In the genomic region with DNA sequence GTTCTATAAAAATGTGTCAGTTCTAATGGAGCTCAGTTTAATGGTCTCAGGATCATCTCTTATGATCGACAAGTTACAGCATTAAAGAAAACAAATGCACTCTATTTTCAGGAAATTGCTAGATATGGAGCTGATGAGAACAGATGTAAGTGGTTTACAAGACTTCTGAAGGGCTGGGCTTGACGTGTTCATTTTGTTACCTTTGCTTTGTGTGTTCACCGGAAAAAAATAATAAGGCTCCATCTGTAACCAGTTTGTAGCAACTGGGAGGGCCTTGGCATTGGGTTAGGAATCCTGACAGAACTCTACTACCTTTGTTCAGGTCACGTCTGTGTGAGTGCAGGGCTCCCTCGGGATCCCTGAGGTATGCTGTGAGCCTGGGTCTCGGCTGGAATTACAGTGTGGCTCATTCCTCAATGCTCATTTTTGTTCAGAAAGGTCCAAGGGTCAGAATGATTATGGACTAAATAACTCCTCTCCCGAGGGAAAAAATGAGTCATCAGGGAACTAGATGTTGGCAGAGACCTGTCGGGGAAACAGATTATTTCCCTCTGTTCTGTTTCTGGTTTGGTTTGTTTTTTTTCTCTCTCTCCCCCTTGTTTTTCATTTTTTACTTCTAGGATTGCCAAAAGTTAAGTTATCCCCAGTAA, we compare ENCODE assay signal across 12 cellular contexts.
DNase-seq lines count a peak whose midpoint lies in the region; ATAC-seq and TF ChIP-seq lines count a peak whose summit lies in the region.
"Had no signal": no experiment of that assay in that cellular context is flagged by ENCODE, and none has a peak within 500 bp of the region (broad histone marks: within the 10 kb centered on the region; RNA-seq: fewer than 3 reads in every experiment).

No MANE protein-coding gene starts in this region.

- no peak overlapping the region for H3K18ac ChIP-seq in mesenchymal stem cell (ENCODE audit: low read depth in 1 of 2, low read length in 2 of 2)

- no peak overlapping the region for H3K14ac ChIP-seq in mesenchymal stem cell (ENCODE audit: low read length in 2 of 2)

- peak overlapping the region; percentile 48 for H3K9ac ChIP-seq in mesenchymal stem cell (ENCODE audit: low read length)

- CTCF ChIA-PET in AG04450 (lab: Charles Lee) (no interaction called here), OCI-LY7 (lab: Charles Lee; ENCODE audit: unreplicated experiment) (no interaction called here)

- H3K4me2 ChIP-seq in mesenchymal stem cell (ENCODE audit: low read length, poor library complexity, severe bottlenecking) (no peak overlapping the region), OCI-LY7 (ENCODE audit: low read length) (no peak overlapping the region)

- H2BK5ac ChIP-seq in mesenchymal stem cell (ENCODE audit: low read depth, low read length, poor library complexity, severe bottlenecking), result no peak overlapping the region

- H2BK120ac ChIP-seq in mesenchymal stem cell (ENCODE audit: low read depth, low read length), result no peak overlapping the region

- H3K36me3 ChIP-seq in mesenchymal stem cell (ENCODE audit: control insufficient read depth in 1 of 2, insufficient read depth in 2 of 2, low read depth in 1 of 2, low read length in 2 of 2) (no peaks in the 10 kb centered on the region), OCI-LY7 (ENCODE audit: insufficient read depth, low read length) (no peaks in the 10 kb centered on the region)

- no peak overlapping the region for H2AFZ ChIP-seq in mesenchymal stem cell (ENCODE audit: low read depth, low read length)
- no peak overlapping the region for H2AFZ ChIP-seq in OCI-LY7 (ENCODE audit: low read length)

- H2AK5ac ChIP-seq in mesenchymal stem cell (ENCODE audit: low read length, severe bottlenecking), result peak overlapping the region; percentile 56

- H4K91ac ChIP-seq in mesenchymal stem cell (ENCODE audit: low read length), result no peak overlapping the region

- H3K27ac ChIP-seq in AG04450 (ENCODE audit: low read depth, low read length), result no peak overlapping the region
- peak overlapping the region; percentile 69 for H3K27ac ChIP-seq in mesenchymal stem cell (ENCODE audit: low read length, poor library complexity, severe bottlenecking)
- no peak overlapping the region for H3K27ac ChIP-seq in OCI-LY7 (ENCODE audit: low read depth, low read length, poor library complexity, severe bottlenecking)

- no peak overlapping the region for H3K4ac ChIP-seq in mesenchymal stem cell (ENCODE audit: low read depth in 1 of 2, low read length in 2 of 2)

- no peak overlapping the region for H3K4me3 ChIP-seq in AG04450 (ENCODE audit: low read depth, low read length)
- no peak overlapping the region for H3K4me3 ChIP-seq in astrocyte of the spinal cord (ENCODE audit: low read depth, low read length)
- peak overlapping the region in 1 of 2 experiments; percentile 40 for H3K4me3 ChIP-seq in mesenchymal stem cell (ENCODE audit: insufficient read depth in 1 of 2, low read depth in 1 of 2, low read length in 2 of 2)
- H3K4me3 ChIP-seq in OCI-LY7 (ENCODE audit: low read depth, low read length, poor library complexity, severe bottlenecking), result no peak overlapping the region

- no peak for ATAC-seq in activated T-helper 17 cell treated with anti-CD3 and anti-CD28 coated beads, Interleukin-2, amount 50 U/mL, for 72 hours (replicated peaks)

- BruUV-seq in OCI-LY7 (replicated peaks; lab: Mats Ljungman, UMichigan), result no TSS peak

- no peak overlapping the region for H4K8ac ChIP-seq in mesenchymal stem cell (ENCODE audit: low read length)

- no peaks in the 10 kb centered on the region for H3K79me1 ChIP-seq in mesenchymal stem cell (replicated peaks; ENCODE audit: low read length, poor library complexity, severe bottlenecking)

- H3K27me3 ChIP-seq in AG04450 (ENCODE audit: control insufficient read depth, insufficient read depth, low read length) (no peaks in the 10 kb centered on the region), mesenchymal stem cell (ENCODE audit: control insufficient read depth in 1 of 2, insufficient read depth in 1 of 2, low read length in 2 of 2) (no peaks in the 10 kb centered on the region)

- intact Hi-C loops in OCI-LY7 (cut with micrococcal nuclease; ENCODE audit: unreplicated experiment), result no loop called here

- no peak overlapping the region for H3K27ac Mint-ChIP-seq in activated T-helper 17 cell treated with anti-CD3 and anti-CD28 coated beads, Interleukin-2, amount 50 U/mL, for 72 hours
- H3K27ac Mint-ChIP-seq: activated T-helper 2 cell treated with anti-CD3 and anti-CD28 coated beads, Interferon-gamma antibody, Interleukin-2, Interleukin-4, amounts not matched to agents 10 μg/mL and 5 μg/mL and 100 μg/mL, durations not matched to agents 14 hours and 24 hours and 36 hours had no signal

- H3K4me1 ChIP-seq in mesenchymal stem cell (ENCODE audit: control insufficient read depth, insufficient read depth, low read depth, low read length), result no peaks in the 10 kb centered on the region
- no peaks in the 10 kb centered on the region for H3K4me1 ChIP-seq in OCI-LY7 (ENCODE audit: insufficient read depth, low read length, poor library complexity, severe bottlenecking)

- no peaks in the 10 kb centered on the region for H3K79me2 ChIP-seq in OCI-LY7 (ENCODE audit: insufficient read depth, low read depth, low read length)

- no peak overlapping the region for H3K23ac ChIP-seq in mesenchymal stem cell (ENCODE audit: low read length in 2 of 2)

- no peak overlapping the region for H2BK12ac ChIP-seq in mesenchymal stem cell (ENCODE audit: low read length in 2 of 2)

- no peak overlapping the region for H2BK15ac ChIP-seq in mesenchymal stem cell (ENCODE audit: low read depth, poor library complexity, severe bottlenecking)

- peaks cover 4% of the 10 kb centered on the region for H3K9me3 Mint-ChIP-seq in activated T-helper 17 cell treated with anti-CD3 and anti-CD28 coated beads, Interleukin-2, amount 50 U/mL, for 72 hours
- H3K9me3 Mint-ChIP-seq: activated T-helper 2 cell treated with anti-CD3 and anti-CD28 coated beads, Interferon-gamma antibody, Interleukin-2, Interleukin-4, amounts not matched to agents 10 μg/mL and 5 μg/mL and 100 μg/mL, durations not matched to agents 14 hours and 24 hours and 36 hours had no signal

- H3K9me3 ChIP-seq in AG04450 (ENCODE audit: control insufficient read depth, insufficient read depth, low read length) (no peaks in the 10 kb centered on the region), mesenchymal stem cell (ENCODE audit: control insufficient read depth, low read length) (no peaks in the 10 kb centered on the region), OCI-LY7 (ENCODE audit: low read length) (no peaks in the 10 kb centered on the region)

- no peaks in the 10 kb centered on the region for H3K27me3 Mint-ChIP-seq in activated T-helper 17 cell treated with anti-CD3 and anti-CD28 coated beads, Interleukin-2, amount 50 U/mL, for 72 hours

- no peaks in the 10 kb centered on the region for H3K36me3 Mint-ChIP-seq in activated T-helper 17 cell treated with anti-CD3 and anti-CD28 coated beads, Interleukin-2, amount 50 U/mL, for 72 hours (ENCODE audit: low read depth)

- in situ Hi-C loops in astrocyte of the spinal cord (cut with HindIII; ENCODE audit: low sequenced_read_pairs), result no loop called here

- POLR2A ChIA-PET in AG04450 (lab: Yijun Ruan, JAX), result no interaction called here
- POLR2A ChIA-PET in OCI-LY7 (lab: Charles Lee), result no interaction called here

- H3K4me1 Mint-ChIP-seq in activated T-helper 17 cell treated with anti-CD3 and anti-CD28 coated beads, Interleukin-2, amount 50 U/mL, for 72 hours, result no peaks in the 10 kb centered on the region

- no peaks in the 10 kb centered on the region for H4K20me1 ChIP-seq in OCI-LY7 (ENCODE audit: insufficient read depth, low read length)

- 8% methylated on average over 7 of the region's 8 CpGs for WGBS in mesenchymal stem cell

- no peak for TF ChIP-seq CTCF in AG04450 (IDR thresholded peaks at IDR 0.05; ENCODE audit: low read depth, low read length)
- TF ChIP-seq CTCF in astrocyte of the spinal cord (IDR thresholded peaks at IDR 0.05; ENCODE audit: low read depth, low read length), result no peak
- no peak for TF ChIP-seq CTCF in OCI-LY7 (conservative IDR thresholded peaks at IDR 0.05; ENCODE audit: low read length)

- DNase-seq in AG04450 (ENCODE audit: low read depth, low spot score) (peak; percentile 16), HT1080 (ENCODE audit: low read depth) (peak; percentile 88), astrocyte of the spinal cord (ENCODE audit: low read depth, low spot score) (peak; percentile 72), mesenchymal stem cell (peak; percentile 87), NOMO-1 treated with dmso at 0.1 percent for 144 hours (lab: John Stamatoyannopoulos, UW; ENCODE audit: unreplicated experiment) (no peak), OCI-LY7 (ENCODE audit: low spot score) (no peak)
- DNase-seq in activated CD4-positive, alpha-beta T cell treated with anti-CD3 and anti-CD28 coated beads, Interleukin-2, amount 50 U/mL, for 1 hour, result no peak
- DNase-seq: hippocampal formation; SHP77 treated with DMSO at 0.1 percent for 48 hours; stimulated activated CD4-positive, alpha-beta T cell treated with anti-CD3 and anti-CD28 coated beads, Interleukin-4, amount 100 ng/mL, for 1 hour had no signal

- H3K9me2 ChIP-seq in OCI-LY7 (ENCODE audit: insufficient read depth, low read length), result no peaks in the 10 kb centered on the region

- H3K4me3 Mint-ChIP-seq in activated T-helper 17 cell treated with anti-CD3 and anti-CD28 coated beads, Interleukin-2, amount 50 U/mL, for 72 hours, result no peak overlapping the region

Comparison
In these comparisons a context has a peak if more than half of its experiments do, and no peak if none do; other contexts are left out.
1. DNase-seq: peak in AG04450 (single experiment), HT1080 (single experiment), astrocyte of the spinal cord (single experiment) and mesenchymal stem cell (single experiment); none in activated CD4-positive, alpha-beta T cell treated with anti-CD3 and anti-CD28 coated beads, Interleukin-2, amount 50 U/mL, for 1 hour (single experiment), NOMO-1 treated with dmso at 0.1 percent for 144 hours (single experiment) and OCI-LY7 (single experiment).